Comparison of ENCODE assay signal across 8 cellular contexts in the genomic region with DNA sequence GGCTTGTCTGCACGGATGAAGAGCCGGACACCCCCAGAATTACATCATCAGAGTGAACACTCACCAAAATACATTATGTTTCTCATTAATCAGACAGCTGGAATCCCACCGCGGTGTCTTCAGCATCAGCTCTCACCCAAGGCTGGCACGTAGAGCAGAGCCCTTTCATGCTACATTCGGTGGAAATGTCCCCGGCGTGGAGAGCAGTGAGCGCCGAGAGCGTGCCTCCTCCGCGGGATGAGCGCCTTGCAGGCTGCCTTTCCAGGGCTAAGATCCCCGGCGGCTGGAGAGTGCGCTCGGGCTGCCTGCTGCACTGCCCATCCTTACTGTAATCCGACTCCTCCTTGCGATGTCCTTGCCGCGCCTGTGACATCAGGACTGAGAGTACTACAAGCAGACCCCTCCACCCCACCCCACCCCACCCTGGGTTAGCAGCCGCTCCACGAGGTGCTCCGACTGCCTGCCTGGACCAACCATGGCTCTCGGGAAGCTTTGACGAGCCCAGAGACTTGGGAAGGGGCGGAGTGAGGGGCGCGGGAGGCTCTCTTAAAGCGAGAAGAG. TPM values are rescaled to one million over a fixed set of nuclear protein-coding genes. Genes with fewer than 3 reads are reported as not detected.
DNase-seq lines count a peak whose midpoint lies in the region; ATAC-seq and TF ChIP-seq lines count a peak whose summit lies in the region.

A gene with protein sequence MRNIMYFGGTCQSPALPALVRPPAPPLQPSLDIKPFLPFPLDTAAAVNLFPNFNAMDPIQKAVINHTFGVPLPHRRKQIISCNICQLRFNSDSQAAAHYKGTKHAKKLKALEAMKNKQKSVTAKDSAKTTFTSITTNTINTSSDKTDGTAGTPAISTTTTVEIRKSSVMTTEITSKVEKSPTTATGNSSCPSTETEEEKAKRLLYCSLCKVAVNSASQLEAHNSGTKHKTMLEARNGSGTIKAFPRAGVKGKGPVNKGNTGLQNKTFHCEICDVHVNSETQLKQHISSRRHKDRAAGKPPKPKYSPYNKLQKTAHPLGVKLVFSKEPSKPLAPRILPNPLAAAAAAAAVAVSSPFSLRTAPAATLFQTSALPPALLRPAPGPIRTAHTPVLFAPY (minus strand): TSS at position 380 of the 561 bp plus-strand sequence. CDS start 294 bp downstream, at position 86.

- in situ Hi-C loops in G401 (cut with HindIII; ENCODE audit: low sequenced_read_pairs) = no loop called here

- CTCF ChIA-PET in CD4-positive, alpha-beta T cell (lab: Charles Lee) = no interaction called here

- no peaks in the 10 kb centered on the region for H3K9me3 ChIP-seq in CD4-positive, alpha-beta T cell (ENCODE audit: control insufficient read depth, low read length)

- no peaks in the 10 kb centered on the region for H3K9me3 Mint-ChIP-seq in CD4-positive, alpha-beta T cell

- H3K27ac Mint-ChIP-seq in CD4-positive, alpha-beta T cell = no peak within 1 kb of the TSS

- DNase-seq in G401 (ENCODE audit: low spot score) (peak; percentile 70), amniotic epithelial cell (ENCODE audit: low read depth) (peak; percentile 11), left ventricle myocardium superior (peak; percentile 80), posterior vena cava (ENCODE audit: low spot score) (peak; percentile 86)
- DNase-seq in CD4-positive, alpha-beta T cell = no peak

- ATAC-seq in left ventricle myocardium superior (peak; percentile 88), GM18873 (IDR thresholded peaks at IDR 0.05; ENCODE audit: low FRiP score, unreplicated experiment) (no peak), GM21737 (IDR thresholded peaks at IDR 0.05; ENCODE audit: unreplicated experiment) (no peak), GM18511 (IDR thresholded peaks at IDR 0.05; ENCODE audit: unreplicated experiment) (no peak)
- no peak for ATAC-seq in CD4-positive, alpha-beta T cell (ENCODE audit: poor library complexity)

- H3K27me3 ChIP-seq in CD4-positive, alpha-beta T cell (ENCODE audit: control insufficient read depth, insufficient read depth, low read length) = no peaks in the 10 kb centered on the region

- H3K27me3 Mint-ChIP-seq in CD4-positive, alpha-beta T cell = peaks cover 12% of the 10 kb centered on the region

- POLR2A ChIA-PET in CD4-positive, alpha-beta T cell (lab: Charles Lee) = no interaction called here

- H3K36me3 Mint-ChIP-seq in CD4-positive, alpha-beta T cell (ENCODE audit: low read depth) = no peaks in the 10 kb centered on the region

- no peaks in the 10 kb centered on the region for H3K4me1 Mint-ChIP-seq in CD4-positive, alpha-beta T cell (ENCODE audit: low read depth)

- H3K4me3 Mint-ChIP-seq in CD4-positive, alpha-beta T cell = no peak within 1 kb of the TSS

- H3K27ac ChIP-seq in CD4-positive, alpha-beta T cell (ENCODE audit: low read depth, low read length) = no peak within 1 kb of the TSS

- TF ChIP-seq CTCF in CD4-positive, alpha-beta T cell (IDR thresholded peaks at IDR 0.05) = no peak

- intact Hi-C loops in left ventricle myocardium superior (cut with micrococcal nuclease) = loop anchor here (5.0 to 10.0 kb wide), 3 partner anchors 86 to 364 kb away; no protein-coding TSS in a partner anchor
- intact Hi-C loops in posterior vena cava (cut with DNase I) = loop anchor here (10.0 kb wide), 1 partner anchor 144 kb away; no protein-coding TSS in a partner anchor
- intact Hi-C loops in CD4-positive, alpha-beta T cell (cut with DNase I, micrococcal nuclease) = no loop called here

RNA-seq across cellular contexts. Expression of the gene that starts here (rescaled TPM):
- under 0.01 and 0.03 TPM in 2 replicates for total RNA-seq in G401 (2014; rRNA removed; shearing (Covaris generic))
- total RNA-seq in left ventricle myocardium superior (2.8 TPM), posterior vena cava (10 to 100 TPM; 25.8 to 32.7 TPM)
- total RNA-seq in CD4-positive, alpha-beta T cell = not detected

Comparison
In these comparisons a context has a peak if more than half of its experiments do, and no peak if none do; other contexts are left out.
1. Peak in DNase-seq in G401; RNA of the gene not detected or under 1 TPM.
2. DNase-seq: peak in amniotic epithelial cell (single experiment), left ventricle myocardium superior (single experiment) and posterior vena cava (single experiment); none in CD4-positive, alpha-beta T cell (0 of 10).
3. intact Hi-C loops: an anchor here in left ventricle myocardium superior (5.0 to 10.0 kb wide) and posterior vena cava (10.0 kb wide); none called in CD4-positive, alpha-beta T cell.